Comparison of ENCODE assay signal across 18 cellular contexts in the genomic region with DNA sequence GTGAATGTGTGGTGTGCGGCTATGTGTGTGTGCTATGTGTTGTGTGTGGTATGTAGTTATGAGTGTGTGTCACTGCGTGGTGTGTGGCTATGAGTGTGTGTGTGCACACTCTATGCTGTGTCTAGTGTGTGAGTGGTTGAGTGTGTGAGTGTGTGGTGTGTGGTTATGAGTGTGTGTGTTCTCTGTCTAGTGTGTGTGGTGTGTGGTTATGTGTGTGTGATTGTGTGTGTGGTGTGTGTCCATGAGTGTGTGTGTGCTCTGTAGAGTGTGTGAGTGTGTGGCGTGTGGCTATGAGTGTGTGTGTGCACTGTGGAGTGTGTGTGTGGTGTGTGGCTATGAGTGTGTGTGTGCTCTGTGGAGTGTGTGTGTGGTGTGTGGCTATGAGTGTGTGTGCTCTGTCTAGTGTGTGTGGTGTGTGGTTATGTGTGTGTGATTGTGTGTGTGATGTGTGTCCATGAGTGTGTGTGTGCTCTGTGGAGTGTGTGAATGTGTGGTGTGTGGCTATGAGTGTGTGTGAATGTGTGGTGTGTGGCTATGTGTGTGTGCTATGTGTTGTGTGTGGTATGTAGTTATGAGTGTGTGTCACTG. TPM values are rescaled to one million over a fixed set of nuclear protein-coding genes. Genes with fewer than 3 reads are reported as not detected.
DNase-seq lines count a peak whose midpoint lies in the region; ATAC-seq and TF ChIP-seq lines count a peak whose summit lies in the region.
"Had no signal": no experiment of that assay in that cellular context is flagged by ENCODE, and none has a peak within 500 bp of the region (broad histone marks: within the 10 kb centered on the region; RNA-seq: fewer than 3 reads in every experiment).

No MANE protein-coding gene starts in this region.

- peaks cover 25% of the 10 kb centered on the region for H3F3A ChIP-seq in MM.1S (ENCODE audit: insufficient read depth, low read length)

- no peaks in the 10 kb centered on the region for H3K9me3 Mint-ChIP-seq in HFFc6
- H3K9me3 Mint-ChIP-seq: activated CD4-positive, alpha-beta T cell treated with anti-CD3 and anti-CD28 coated beads, Interleukin-2, amount 10 ng/mL, durations not matched to agents 24 days and 14 days; naive thymus-derived CD8-positive, alpha-beta T cell had no signal

- H3K27me3 Mint-ChIP-seq in HFFc6 (ENCODE audit: insufficient read depth): peaks cover 2% of the 10 kb centered on the region; the same call in 1 of the 2 replicates
- H3K27me3 Mint-ChIP-seq: activated CD4-positive, alpha-beta T cell treated with anti-CD3 and anti-CD28 coated beads, Interleukin-2, amount 10 ng/mL, durations not matched to agents 24 days and 14 days; activated naive CD8-positive, alpha-beta T cell; naive thymus-derived CD8-positive, alpha-beta T cell had no signal

- H3K4me1 Mint-ChIP-seq in HFFc6 (ENCODE audit: low read depth): peaks cover 18% of the 10 kb centered on the region

- no peak overlapping the region for H3K27ac ChIP-seq in MM.1S (ENCODE audit: low read length)
- H3K27ac ChIP-seq in right cardiac atrium (ENCODE audit: low read length): no peak overlapping the region
- no peak overlapping the region for H3K27ac ChIP-seq in upper lobe of right lung
- H3K27ac ChIP-seq in ascending aorta: no peak overlapping the region
- H3K27ac ChIP-seq: C4-2B, SK-N-MC had no signal

- no peaks in the 10 kb centered on the region for H3K36me3 Mint-ChIP-seq in HFFc6 (ENCODE audit: low read depth)

- H3K36me3 ChIP-seq in MM.1S (replicated peaks; ENCODE audit: insufficient read depth, low read length) (no peaks in the 10 kb centered on the region), upper lobe of right lung (no peaks in the 10 kb centered on the region), ascending aorta (no peaks in the 10 kb centered on the region)

- H4K20me1 ChIP-seq in MM.1S (ENCODE audit: insufficient read depth, low read length): no peaks in the 10 kb centered on the region

- H3K4me1 ChIP-seq in MM.1S (ENCODE audit: low read length) (peaks cover 48% of the 10 kb centered on the region), right cardiac atrium (ENCODE audit: control insufficient read depth, insufficient read depth, low read length) (no peaks in the 10 kb centered on the region), upper lobe of right lung (peaks cover 21% of the 10 kb centered on the region), ascending aorta (no peaks in the 10 kb centered on the region)

- ATAC-seq in right cardiac atrium: peak; percentile 47 to 52
- ATAC-seq in upper lobe of right lung: peak; percentile 7
- no peak for ATAC-seq in HG02973 (IDR thresholded peaks at IDR 0.05; ENCODE audit: unreplicated experiment)
- ATAC-seq: left lobe of liver had no signal

- H3K4me3 ChIP-seq in GM12875 (ENCODE audit: low read depth, low read length): peak overlapping the region; percentile 38
- H3K4me3 ChIP-seq in MM.1S (ENCODE audit: low read length): no peak overlapping the region
- H3K4me3 ChIP-seq in right cardiac atrium (ENCODE audit: low read length): no peak overlapping the region
- no peak overlapping the region for H3K4me3 ChIP-seq in upper lobe of right lung
- no peak overlapping the region for H3K4me3 ChIP-seq in ascending aorta
- H3K4me3 ChIP-seq: SK-N-MC had no signal

- H2AFZ ChIP-seq in MM.1S (ENCODE audit: low read length): no peak overlapping the region

- H3K9ac ChIP-seq in MM.1S (ENCODE audit: low read length): no peak overlapping the region

- DNase-seq in MM.1S: no peak
- DNase-seq in right cardiac atrium: no peak
- no peak for DNase-seq in upper lobe of right lung
- no peak for DNase-seq in HFFc6
- DNase-seq in ascending aorta (ENCODE audit: low spot score in 2 of 2): no peak
- DNase-seq: activated CD4-positive, alpha-beta T cell treated with anti-CD3 and anti-CD28 coated beads, Interleukin-2, amount 10 ng/mL, durations not matched to agents 24 days and 14 days; Kasumi-1; naive thymus-derived CD8-positive, alpha-beta T cell; NCI-H1436 treated with DMSO at 0.1 percent for 48 hours; NCI-H446 had no signal

- no peak overlapping the region for H3K27ac Mint-ChIP-seq in HFFc6
- H3K27ac Mint-ChIP-seq: activated CD4-positive, alpha-beta T cell treated with anti-CD3 and anti-CD28 coated beads, Interleukin-2, amount 10 ng/mL, durations not matched to agents 24 days and 14 days; activated naive CD8-positive, alpha-beta T cell; naive thymus-derived CD8-positive, alpha-beta T cell had no signal

- H3K4me3 Mint-ChIP-seq in HFFc6: no peak overlapping the region
- H3K4me3 Mint-ChIP-seq: activated CD4-positive, alpha-beta T cell treated with anti-CD3 and anti-CD28 coated beads, Interleukin-2, amount 10 ng/mL, durations not matched to agents 24 days and 14 days; activated naive CD8-positive, alpha-beta T cell; naive thymus-derived CD8-positive, alpha-beta T cell had no signal

- H3K9me3 ChIP-seq in MM.1S (replicated peaks; ENCODE audit: insufficient read depth, low read length) (no peaks in the 10 kb centered on the region), right cardiac atrium (ENCODE audit: control insufficient read depth, low read length) (no peaks in the 10 kb centered on the region), upper lobe of right lung (no peaks in the 10 kb centered on the region), ascending aorta (no peaks in the 10 kb centered on the region)

- TF ChIP-seq CTCF in GM12875 (IDR thresholded peaks at IDR 0.05; ENCODE audit: borderline replicate concordance, insufficient read depth, low read depth, low read length): no peak
- TF ChIP-seq CTCF in MM.1S (IDR thresholded peaks at IDR 0.05; ENCODE audit: low read length): no peak
- no peak for TF ChIP-seq CTCF in upper lobe of right lung (IDR thresholded peaks at IDR 0.05)
- TF ChIP-seq CTCF in HFFc6 (IDR thresholded peaks at IDR 0.05): no peak
- TF ChIP-seq CTCF in ascending aorta (IDR thresholded peaks at IDR 0.05): no peak

- H3K4me2 ChIP-seq in MM.1S (ENCODE audit: low read depth, low read length): peak overlapping the region; percentile 93

- H3K79me2 ChIP-seq in MM.1S (ENCODE audit: low read length): peaks cover 28% of the 10 kb centered on the region

- no peaks in the 10 kb centered on the region for H3K9me2 ChIP-seq in MM.1S (replicated peaks; ENCODE audit: insufficient read depth, low read length)

- intact Hi-C loops in right cardiac atrium (cut with DNase I) (no loop called here), upper lobe of right lung (cut with DNase I) (no loop called here), ascending aorta (cut with DNase I) (no loop called here)

- H3K27me3 ChIP-seq in MM.1S (replicated peaks; ENCODE audit: insufficient read depth, low read length) (no peaks in the 10 kb centered on the region), right cardiac atrium (ENCODE audit: control insufficient read depth, insufficient read depth) (no peaks in the 10 kb centered on the region), upper lobe of right lung (no peaks in the 10 kb centered on the region), ascending aorta (no peaks in the 10 kb centered on the region)

- 96% methylated on average over 3 of the region's 3 CpGs for WGBS in right cardiac atrium

RNA-seq across cellular contexts. Expression of a gene that starts 2.3 kb away (rescaled TPM):
- total RNA-seq in right cardiac atrium (1 to 10 TPM; 1.7 to 2.7 (median 2.1) TPM), upper lobe of right lung (12.6 TPM), ascending aorta (1.3 TPM)
- 0.81 TPM for polyA plus RNA-seq in right cardiac atrium
- 1 to 10 TPM in 2 of 6 experiments, under 1 TPM in 4; 0.28 to 1.3 (median 0.67) TPM for total RNA-seq in HFFc6 (2021; fragmentation: NEBNext Ultra II Directional; extraction: Animal tissue kit (Norgen Biotek cat#: 25700))
- total RNA-seq: pulmonary artery endothelial cell had no signal

RNA-seq across cellular contexts. Expression of a gene that starts 22.2 kb away (rescaled TPM):
- total RNA-seq in right cardiac atrium (under 1 TPM in 3 of 4 donors, not detected in 1; 0.09 to 0.59 (median 0.17) TPM), upper lobe of right lung (700 TPM), ascending aorta (0.53 TPM)
- 0.23 TPM for polyA plus RNA-seq in right cardiac atrium
- total RNA-seq in HFFc6 (2021; fragmentation: NEBNext Ultra II Directional; extraction: Animal tissue kit (Norgen Biotek cat#: 25700)): under 1 TPM in 2 of 6 experiments, not detected in 4; 0.14 to 0.26 TPM
- total RNA-seq: activated CD4-positive, alpha-beta T cell treated with anti-CD3 and anti-CD28 coated beads, Interleukin-2, amount 10 ng/mL, durations not matched to agents 24 days and 14 days; naive thymus-derived CD8-positive, alpha-beta T cell; pulmonary artery endothelial cell had no signal

RNA-seq across cellular contexts. Expression of a gene that starts 26.8 kb away (rescaled TPM):
- not detected for total RNA-seq in right cardiac atrium
- polyA plus RNA-seq in right cardiac atrium: not detected
- not detected for total RNA-seq in upper lobe of right lung
- total RNA-seq in HFFc6 (2021; fragmentation: NEBNext Ultra II Directional; extraction: Animal tissue kit (Norgen Biotek cat#: 25700)): under 1 TPM in 1 of 6 experiments, not detected in 5; 0.24 TPM
- total RNA-seq in ascending aorta: not detected
- total RNA-seq: left lobe of liver; naive thymus-derived CD8-positive, alpha-beta T cell; pulmonary artery endothelial cell; subcutaneous adipose tissue had no signal

RNA-seq across cellular contexts. Expression of a gene that starts 46.2 kb away (rescaled TPM):
- total RNA-seq in right cardiac atrium (not detected), upper lobe of right lung (not detected), ascending aorta (not detected)
- polyA plus RNA-seq in right cardiac atrium: not detected
- total RNA-seq in HFFc6 (2021; fragmentation: NEBNext Ultra II Directional; extraction: Animal tissue kit (Norgen Biotek cat#: 25700)): not detected
- total RNA-seq: activated CD4-positive, alpha-beta T cell treated with anti-CD3 and anti-CD28 coated beads, Interleukin-2, amount 10 ng/mL, durations not matched to agents 24 days and 14 days; naive thymus-derived CD8-positive, alpha-beta T cell; pulmonary artery endothelial cell; subcutaneous adipose tissue had no signal
- polyA plus RNA-seq: naive thymus-derived CD8-positive, alpha-beta T cell had no signal

RNA-seq across cellular contexts. Expression of a gene that starts 58.6 kb away (rescaled TPM):
- total RNA-seq in right cardiac atrium (not detected), upper lobe of right lung (not detected), ascending aorta (not detected)
- polyA plus RNA-seq in right cardiac atrium: not detected
- total RNA-seq in HFFc6 (2021; fragmentation: NEBNext Ultra II Directional; extraction: Animal tissue kit (Norgen Biotek cat#: 25700)): not detected
- total RNA-seq: activated CD4-positive, alpha-beta T cell treated with anti-CD3 and anti-CD28 coated beads, Interleukin-2, amount 10 ng/mL, durations not matched to agents 24 days and 14 days; left lobe of liver; naive thymus-derived CD8-positive, alpha-beta T cell; pulmonary artery endothelial cell; subcutaneous adipose tissue had no signal
- polyA plus RNA-seq: naive thymus-derived CD8-positive, alpha-beta T cell had no signal

Comparison
In these comparisons a context has a peak if more than half of its experiments do, and no peak if none do; other contexts are left out.
1. RNA of a gene that starts 22.2 kb away (total RNA-seq): 700 TPM in upper lobe of right lung (single experiment); 0.53 TPM in ascending aorta (single experiment), 0.09 to 0.59 TPM in right cardiac atrium and 0.14 to 0.26 TPM in HFFc6; every median in the first group is over 100 times any median in the second.